ENCODE assay signal across 29 cellular contexts in genomic region chr5:173371400-173371799, GRCh38.
"Had no signal": no experiment of that assay in that cellular context is flagged by ENCODE, and none has a peak within 500 bp of the region (broad histone marks: within the 10 kb centered on the region; RNA-seq: fewer than 3 reads in every experiment).

No MANE protein-coding gene starts in this region.

- H3K27ac Mint-ChIP-seq: stimulated activated effector memory CD8-positive, alpha-beta T cell treated with anti-CD3 and anti-CD28 coated beads, Interleukin-12 subunit alpha, Interleukin-12 subunit beta, amount 100 ng/mL, for 72 hours; stimulated activated memory B cell treated with anti-CD40 and anti-IgM and Interleukin-4, amounts not matched to agents 10 μg/mL and 1 μg/mL and 100 μg/mL, for 72 hours; stimulated activated naive B cell treated with anti-CD40 and anti-IgM and Interleukin-4, amounts not matched to agents 10 μg/mL and 1 μg/mL and 100 μg/mL, for 72 hours; stimulated activated naive CD8-positive, alpha-beta T cell treated with anti-CD3 and anti-CD28 coated beads, Interleukin-15, amount 100 ng/mL, for 72 hours; stimulated activated naive CD8-positive, alpha-beta T cell treated with anti-CD3 and anti-CD28 coated beads, Interleukin-15, Interleukin-2, amounts not matched to agents 100 ng/mL and 50 ng/mL, for 24 hours; type B pancreatic cell had no signal

- DNase-seq: stimulated activated CD4-positive, alpha-beta T cell treated with anti-CD3 and anti-CD28 coated beads, Interleukin-2, amount 100 ng/mL, for 48 hours; stimulated activated CD4-positive, alpha-beta T cell treated with anti-CD3 and anti-CD28 coated beads, Interleukin-4, amount 100 ng/mL, for 1 hour; stimulated activated CD4-positive, alpha-beta T cell treated with anti-CD3 and anti-CD28 coated beads, Interleukin-4, amount 100 ng/mL, for 24 hours; stimulated activated CD4-positive, alpha-beta T cell treated with anti-CD3 and anti-CD28 coated beads, Interleukin-4, amount 100 ng/mL, for 4 hours; stimulated activated CD8-positive, alpha-beta memory T cell treated with anti-CD3 and anti-CD28 coated beads, Interleukin-4, amount 100 ng/mL, for 48 hours; stimulated activated naive B cell treated with anti-CD40 and anti-IgM and Interleukin-4, amounts not matched to agents 10 μg/mL and 1 μg/mL and 100 μg/mL, for 72 hours; stimulated activated naive CD4-positive, alpha-beta T cell; stimulated activated naive CD4-positive, alpha-beta T cell treated with Interleukin-2 at 50 U/mL for 16 hours; stimulated activated naive CD8-positive, alpha-beta T cell treated with anti-CD3 and anti-CD28 coated beads, Interleukin-15, amount 100 ng/mL, for 72 hours; stimulated activated naive CD8-positive, alpha-beta T cell treated with anti-CD3 and anti-CD28 coated beads, Interleukin-15, Interleukin-2, amounts not matched to agents 100 U/mL and 50 U/mL, for 24 hours; stomach; substantia nigra; testis; thyroid gland; tibial artery; transverse colon; trophoblast cell; upper lobe of left lung; upper lobe of right lung; uterus had no signal

- H3K4me1 Mint-ChIP-seq: stimulated activated effector memory CD8-positive, alpha-beta T cell treated with anti-CD3 and anti-CD28 coated beads, Interleukin-12 subunit alpha, Interleukin-12 subunit beta, amount 100 ng/mL, for 72 hours; stimulated activated memory B cell treated with anti-CD40 and anti-IgM and Interleukin-4, amounts not matched to agents 10 μg/mL and 1 μg/mL and 100 μg/mL, for 72 hours; stimulated activated naive B cell treated with anti-CD40 and anti-IgM and Interleukin-4, amounts not matched to agents 10 μg/mL and 1 μg/mL and 100 μg/mL, for 72 hours; stimulated activated naive CD8-positive, alpha-beta T cell treated with anti-CD3 and anti-CD28 coated beads, Interleukin-15, amount 100 ng/mL, for 72 hours had no signal

- H3K4me3 Mint-ChIP-seq: stimulated activated effector memory CD8-positive, alpha-beta T cell treated with anti-CD3 and anti-CD28 coated beads, Interleukin-12 subunit alpha, Interleukin-12 subunit beta, amount 100 ng/mL, for 72 hours; stimulated activated memory B cell treated with anti-CD40 and anti-IgM and Interleukin-4, amounts not matched to agents 10 μg/mL and 1 μg/mL and 100 μg/mL, for 72 hours; stimulated activated naive B cell treated with anti-CD40 and anti-IgM and Interleukin-4, amounts not matched to agents 10 μg/mL and 1 μg/mL and 100 μg/mL, for 72 hours; stimulated activated naive CD8-positive, alpha-beta T cell treated with anti-CD3 and anti-CD28 coated beads, Interleukin-15, amount 100 ng/mL, for 72 hours; stimulated activated naive CD8-positive, alpha-beta T cell treated with anti-CD3 and anti-CD28 coated beads, Interleukin-15, Interleukin-2, amounts not matched to agents 100 ng/mL and 50 ng/mL, for 24 hours; type B pancreatic cell had no signal

- H3K9me3 Mint-ChIP-seq: stimulated activated effector memory CD8-positive, alpha-beta T cell treated with anti-CD3 and anti-CD28 coated beads, Interleukin-12 subunit alpha, Interleukin-12 subunit beta, amount 100 ng/mL, for 72 hours had no signal

- H3K27me3 ChIP-seq: stomach, suprapubic skin, testis, thyroid gland, tibial artery, tibial nerve, transverse colon, upper lobe of left lung, upper lobe of right lung, uterus, vagina had no signal

- ATAC-seq: stimulated activated effector memory CD8-positive, alpha-beta T cell treated with anti-CD3 and anti-CD28 coated beads, Interleukin-12 subunit alpha, Interleukin-12 subunit beta, amount 100 ng/mL, for 72 hours; stimulated activated memory B cell treated with anti-CD40 and anti-IgM and Interleukin-4, amounts not matched to agents 10 μg/mL and 1 μg/mL and 100 μg/mL, for 72 hours; stimulated activated naive B cell treated with anti-CD40 and anti-IgM and Interleukin-4, amounts not matched to agents 10 μg/mL and 1 μg/mL and 100 μg/mL, for 72 hours; stimulated activated naive CD8-positive, alpha-beta T cell treated with anti-CD3 and anti-CD28 coated beads, Interleukin-15, amount 100 ng/mL, for 72 hours; stimulated activated naive CD8-positive, alpha-beta T cell treated with anti-CD3 and anti-CD28 coated beads, Interleukin-15, Interleukin-2, amounts not matched to agents 100 U/mL and 50 U/mL, for 24 hours; upper lobe of right lung had no signal

- H3K36me3 Mint-ChIP-seq: stimulated activated effector memory CD8-positive, alpha-beta T cell treated with anti-CD3 and anti-CD28 coated beads, Interleukin-12 subunit alpha, Interleukin-12 subunit beta, amount 100 ng/mL, for 72 hours; stimulated activated memory B cell treated with anti-CD40 and anti-IgM and Interleukin-4, amounts not matched to agents 10 μg/mL and 1 μg/mL and 100 μg/mL, for 72 hours; stimulated activated naive B cell treated with anti-CD40 and anti-IgM and Interleukin-4, amounts not matched to agents 10 μg/mL and 1 μg/mL and 100 μg/mL, for 72 hours; type B pancreatic cell had no signal

- FAIRE-seq: urothelium cell line had no signal

- H3K36me3 ChIP-seq: stomach, suprapubic skin, thoracic aorta, thyroid gland, tibial artery, tibial nerve, transverse colon, upper lobe of left lung, upper lobe of right lung, uterus, vagina had no signal

- H3K27ac ChIP-seq: stomach, suprapubic skin, testis, thoracic aorta, thyroid gland, tibial artery, tibial nerve, transverse colon, upper lobe of left lung, upper lobe of right lung, uterus, vagina had no signal

- H3K4me3 ChIP-seq: stomach, suprapubic skin, testis, thoracic aorta, thyroid gland, tibial artery, tibial nerve, transverse colon, upper lobe of left lung, upper lobe of right lung, uterus, vagina had no signal

- H3K9me3 ChIP-seq: suprapubic skin, testis, thyroid gland, transverse colon, upper lobe of right lung, uterus, vagina had no signal

- H3K4me1 ChIP-seq: stomach, suprapubic skin, testis, thyroid gland, tibial artery, tibial nerve, transverse colon, upper lobe of left lung, upper lobe of right lung, uterus, vagina had no signal
